In genomic region chr6:87808005-87808757, GRCh38 we compare ENCODE assay signal across 12 cellular contexts.
DNase-seq lines count a peak whose midpoint lies in the region; ATAC-seq and TF ChIP-seq lines count a peak whose summit lies in the region.
"Had no signal": no experiment of that assay in that cellular context is flagged by ENCODE, and none has a peak within 500 bp of the region (broad histone marks: within the 10 kb centered on the region; RNA-seq: fewer than 3 reads in every experiment).

No MANE protein-coding gene starts in this region.

- H3K4me3 ChIP-seq in mammary epithelial cell (replicated peaks in 1 of 3; ENCODE audit: insufficient read depth in 1 of 3, low read depth in 2 of 3, low read length in 3 of 3) (no peak overlapping the region), prostate gland (no peak overlapping the region)

- H3K4me1 ChIP-seq in mammary epithelial cell (ENCODE audit: insufficient read depth, low read length) = peaks cover 17% of the 10 kb centered on the region
- no peaks in the 10 kb centered on the region for H3K4me1 ChIP-seq in prostate gland (replicated peaks)

- peaks cover 5% of the 10 kb centered on the region for H3K27me3 Mint-ChIP-seq in T-helper 2 cell treated with Interferon-gamma antibody and Interleukin-4, amounts not matched to agents 5 μg/mL and 100 μg/mL, for 36 hours (ENCODE audit: low read depth)

- H3K27ac Mint-ChIP-seq in T-helper 2 cell treated with Interferon-gamma antibody and Interleukin-4, amounts not matched to agents 5 μg/mL and 100 μg/mL, for 36 hours = no peak overlapping the region
- H3K27ac Mint-ChIP-seq: activated naive CD4-positive, alpha-beta T cell treated with anti-CD3 and anti-CD28 coated beads, Interleukin-2, amount 50 U/mL, for 24 hours; CD8-positive, alpha-beta memory T cell had no signal

- H2AFZ ChIP-seq in mammary epithelial cell (ENCODE audit: low read depth, low read length) = no peak overlapping the region

- intact Hi-C loops in mammary epithelial cell (cut with micrococcal nuclease) = no loop called here
- intact Hi-C loops in prostate gland (cut with DNase I) = no loop called here

- H3K36me3 ChIP-seq in mammary epithelial cell (ENCODE audit: insufficient read depth, low read length) (no peaks in the 10 kb centered on the region), prostate gland (no peaks in the 10 kb centered on the region)

- H3K36me3 Mint-ChIP-seq in T-helper 2 cell treated with Interferon-gamma antibody and Interleukin-4, amounts not matched to agents 5 μg/mL and 100 μg/mL, for 36 hours (ENCODE audit: low read depth) = no peaks in the 10 kb centered on the region
- H3K36me3 Mint-ChIP-seq: activated naive CD4-positive, alpha-beta T cell treated with anti-CD3 and anti-CD28 coated beads, Interleukin-2, amount 50 U/mL, for 24 hours; CD8-positive, alpha-beta memory T cell had no signal

- H3K27me3 ChIP-seq in mammary epithelial cell (ENCODE audit: insufficient read depth, low read length) (no peaks in the 10 kb centered on the region), prostate gland (replicated peaks; ENCODE audit: insufficient read depth) (no peaks in the 10 kb centered on the region)

- peaks cover 3% of the 10 kb centered on the region for H3K4me1 Mint-ChIP-seq in T-helper 2 cell treated with Interferon-gamma antibody and Interleukin-4, amounts not matched to agents 5 μg/mL and 100 μg/mL, for 36 hours (ENCODE audit: low read depth)
- H3K4me1 Mint-ChIP-seq: activated naive CD4-positive, alpha-beta T cell treated with anti-CD3 and anti-CD28 coated beads, Interleukin-2, amount 50 U/mL, for 24 hours; CD8-positive, alpha-beta memory T cell; neural crest cell had no signal

- 27% methylated on average over 5 of the region's 5 CpGs for WGBS in mammary epithelial cell (ENCODE audit: low coverage, missing lambda C conversion rate)
- WGBS in prostate gland = 70% methylated on average over 5 of the region's 5 CpGs

- H3K79me2 ChIP-seq in mammary epithelial cell (ENCODE audit: insufficient read depth, low read length) = no peaks in the 10 kb centered on the region

- no peak overlapping the region for H3K27ac ChIP-seq in mammary epithelial cell (ENCODE audit: insufficient read depth, low read depth, low read length)
- no peak overlapping the region for H3K27ac ChIP-seq in prostate gland

- no peaks in the 10 kb centered on the region for H3K9me3 Mint-ChIP-seq in T-helper 2 cell treated with Interferon-gamma antibody and Interleukin-4, amounts not matched to agents 5 μg/mL and 100 μg/mL, for 36 hours
- H3K9me3 Mint-ChIP-seq: activated naive CD4-positive, alpha-beta T cell treated with anti-CD3 and anti-CD28 coated beads, Interleukin-2, amount 50 U/mL, for 24 hours; CD8-positive, alpha-beta memory T cell; neural crest cell had no signal

- CTCF ChIA-PET in mammary epithelial cell (lab: Charles Lee; ENCODE audit: low non-redundant PET) = no interaction called here

- H4K20me1 ChIP-seq in mammary epithelial cell (ENCODE audit: insufficient read depth, low read length) = no peaks in the 10 kb centered on the region

- H3K9ac ChIP-seq in mammary epithelial cell (ENCODE audit: insufficient read depth, low read length) = no peak overlapping the region

- in situ Hi-C loops in mammary epithelial cell (cut with MboI; ENCODE audit: low sequenced_read_pairs in 2 of 2) = loop anchor here (10.0 to 25.0 kb wide), 2 partner anchors 113 to 421 kb away; no protein-coding TSS in a partner anchor

- TF ChIP-seq POLR2A in prostate gland (IDR thresholded peaks at IDR 0.05) = no peak

- no peaks in the 10 kb centered on the region for H3K9me3 ChIP-seq in mammary epithelial cell (replicated peaks; ENCODE audit: insufficient read depth, low read length)
- no peaks in the 10 kb centered on the region for H3K9me3 ChIP-seq in prostate gland

- H3K4me3 Mint-ChIP-seq in T-helper 2 cell treated with Interferon-gamma antibody and Interleukin-4, amounts not matched to agents 5 μg/mL and 100 μg/mL, for 36 hours = no peak overlapping the region
- H3K4me3 Mint-ChIP-seq: activated naive CD4-positive, alpha-beta T cell treated with anti-CD3 and anti-CD28 coated beads, Interleukin-2, amount 50 U/mL, for 24 hours; CD8-positive, alpha-beta memory T cell; neural crest cell had no signal

- ATAC-seq in GM18502 (IDR thresholded peaks at IDR 0.05; ENCODE audit: poor library complexity, unreplicated experiment) (peak; percentile 33), GM19328 (IDR thresholded peaks at IDR 0.05; ENCODE audit: unreplicated experiment) (no peak)

- dilution Hi-C loops in mammary epithelial cell (cut with HindIII; ENCODE audit: low sequenced_read_pairs) = loop anchor here (5.0 kb wide), 1 partner anchor 96 kb away; no protein-coding TSS in a partner anchor

- TF ChIP-seq CTCF in mammary epithelial cell (conservative IDR thresholded peaks at IDR 0.05 in 1 of 2, IDR thresholded peaks at IDR 0.05 in 1 of 2; ENCODE audit: extremely low read depth in 1 of 2, insufficient read depth in 1 of 2, low read depth in 1 of 2, low read length in 2 of 2) (no peak), prostate gland (IDR thresholded peaks at IDR 0.05) (no peak)

- DNase-seq in AG08395 (ENCODE audit: low spot score) (peak; percentile 66), NCI-H1436 (lab: John Stamatoyannopoulos, UW) (peak; percentile 45), mammary epithelial cell (peak; percentile 93), DMS79 treated with DMSO at 0.1 percent for 48 hours (lab: John Stamatoyannopoulos, UW) (no peak), prostate gland (ENCODE audit: low spot score) (no peak)
- no peak for DNase-seq in T-helper 2 cell treated with Interferon-gamma antibody and Interleukin-4, amounts not matched to agents 5 μg/mL and 100 μg/mL, for 36 hours (ENCODE audit: low spot score)
- DNase-seq: CD8-positive, alpha-beta memory T cell; stimulated activated CD4-positive, alpha-beta T cell treated with anti-CD3 and anti-CD28 coated beads, Interleukin-1b, Interleukin-23, amount 100 ng/mL, for 48 hours had no signal

- H3K4me2 ChIP-seq in mammary epithelial cell (ENCODE audit: insufficient read depth, low read depth, low read length) = peak overlapping the region; percentile 48

- BruUV-seq in mammary epithelial cell (replicated peaks; lab: Mats Ljungman, UMichigan) = no TSS peak

Comparison
In these comparisons a context has a peak if more than half of its experiments do, and no peak if none do; other contexts are left out.
1. DNase-seq: peak in AG08395 (single experiment), NCI-H1436 (single experiment) and mammary epithelial cell (single experiment); none in DMS79 treated with DMSO at 0.1 percent for 48 hours (single experiment), prostate gland (single experiment) and T-helper 2 cell treated with Interferon-gamma antibody and Interleukin-4, amounts not matched to agents 5 μg/mL and 100 μg/mL, for 36 hours (single experiment).